9 cellular contexts compared by ENCODE assay signal in the genomic region with DNA sequence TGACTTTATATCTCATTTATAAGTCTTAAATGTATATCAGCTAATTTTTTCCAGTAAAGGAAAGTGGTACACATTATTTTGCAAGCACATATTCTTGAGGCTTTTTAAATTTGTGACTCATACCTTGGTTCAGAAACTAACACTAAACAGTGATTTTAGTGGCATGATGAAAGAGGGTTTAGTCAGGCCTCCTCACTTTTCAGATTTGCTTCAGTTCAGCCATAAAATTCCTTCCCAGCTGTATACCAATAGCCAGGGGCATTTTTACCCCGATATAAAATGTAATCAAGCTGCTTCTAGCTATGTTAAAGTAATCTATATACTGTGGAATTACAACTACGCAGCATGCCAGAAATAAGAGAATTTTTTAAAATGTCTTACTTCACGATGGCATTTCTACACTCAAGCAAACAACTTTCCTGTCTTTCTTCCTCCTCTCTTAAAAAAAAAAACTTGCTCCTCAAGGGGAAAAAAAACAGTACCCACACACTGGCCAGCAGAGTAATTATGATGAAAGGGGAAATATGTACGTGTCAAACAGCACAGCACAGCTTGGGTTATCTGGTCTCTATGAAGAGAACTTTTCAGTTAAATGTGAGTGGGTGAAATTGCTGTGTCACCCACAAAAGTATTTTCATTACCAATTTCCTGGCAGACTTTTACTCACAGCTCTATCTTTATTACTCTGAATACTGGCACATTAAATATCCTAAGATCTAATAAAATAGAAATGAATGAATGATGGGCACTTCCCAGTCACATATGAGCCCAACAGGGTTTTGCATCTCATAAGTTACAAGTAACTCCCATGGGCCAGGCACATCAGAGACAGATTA.
DNase-seq lines count a peak whose midpoint lies in the region; ATAC-seq lines count a peak whose summit lies in the region.
"Had no signal": no experiment of that assay in that cellular context is flagged by ENCODE, and none has a peak within 500 bp of the region (broad histone marks: within the 10 kb centered on the region; RNA-seq: fewer than 3 reads in every experiment).

No MANE protein-coding gene starts in this region.

- DNase-seq in RPMI7951 (ENCODE audit: low read depth) (peak; percentile 89), kidney tubule cell (ENCODE audit: low spot score) (peak; percentile 70), activated T-cell treated with anti-CD3 and anti-CD28 coated beads for 4 hours (no peak), HPDE6-E6E7 (ENCODE audit: extremely low spot score) (no peak), NCI-H345 treated with DMSO at 0.1 percent for 48 hours (lab: John Stamatoyannopoulos, UW; ENCODE audit: unreplicated experiment) (no peak)
- no peak for DNase-seq in effector CD4-positive, alpha-beta T cell
- DNase-seq: T1000 had no signal

- peak; percentile 80 for ATAC-seq in GM18498 (IDR thresholded peaks at IDR 0.05; ENCODE audit: unreplicated experiment)
- peak; percentile 59 for ATAC-seq in HG02571 (IDR thresholded peaks at IDR 0.05; ENCODE audit: unreplicated experiment)

Comparison
In these comparisons a context has a peak if more than half of its experiments do, and no peak if none do; other contexts are left out.
1. DNase-seq: peak in RPMI7951 (single experiment) and kidney tubule cell (single experiment); none in activated T-cell treated with anti-CD3 and anti-CD28 coated beads for 4 hours (single experiment), HPDE6-E6E7 (single experiment), effector CD4-positive, alpha-beta T cell (single experiment) and NCI-H345 treated with DMSO at 0.1 percent for 48 hours (single experiment).